18 cellular contexts compared by ENCODE assay signal in the genomic region with DNA sequence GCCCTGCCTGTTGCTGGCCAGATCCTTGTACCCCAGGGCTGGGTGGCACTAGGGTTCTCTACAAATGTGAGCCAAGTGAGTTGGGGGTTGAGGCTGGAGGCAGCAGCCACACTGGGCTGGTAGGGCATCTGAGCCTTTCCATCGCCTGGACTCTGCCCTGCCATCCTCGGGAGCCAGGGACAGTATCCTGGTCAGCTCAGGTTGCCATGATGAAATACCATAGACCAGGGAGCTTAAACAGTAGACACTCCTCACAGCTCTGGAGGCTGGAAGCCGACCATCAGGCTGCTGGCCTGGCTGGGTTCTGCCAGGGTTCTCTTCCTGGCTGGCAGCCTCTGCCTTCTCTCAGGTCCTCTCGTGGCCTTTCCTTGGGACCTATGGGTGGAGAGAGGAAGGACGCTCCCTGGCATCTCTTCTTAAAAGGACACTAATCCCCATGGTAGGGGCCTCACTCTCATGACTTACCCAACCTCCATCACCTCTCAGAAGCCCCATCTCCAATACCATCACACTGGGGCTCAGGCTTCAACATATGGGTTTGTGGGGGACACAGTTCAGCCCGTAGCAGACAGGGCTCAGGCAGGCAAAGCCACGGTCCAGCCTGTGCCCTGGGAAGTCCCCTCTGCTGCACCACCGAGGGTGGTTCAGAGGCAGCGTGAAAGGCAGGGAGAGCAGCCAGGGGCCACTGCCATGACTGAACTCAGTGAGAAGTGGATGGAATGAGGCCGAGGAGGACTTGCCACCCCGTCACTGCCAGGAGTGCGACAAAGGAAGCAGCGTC. TPM values are rescaled to one million over a fixed set of nuclear protein-coding genes. Genes with fewer than 3 reads are reported as not detected.
DNase-seq lines count a peak whose midpoint lies in the region; ATAC-seq and TF ChIP-seq lines count a peak whose summit lies in the region.
"Had no signal": no experiment of that assay in that cellular context is flagged by ENCODE, and none has a peak within 500 bp of the region (broad histone marks: within the 10 kb centered on the region; RNA-seq: fewer than 3 reads in every experiment).

No MANE protein-coding gene starts in this region.

- 81% methylated on average over 13 of the region's 13 CpGs for WGBS in right cardiac atrium
- WGBS in gastroesophageal sphincter (ENCODE audit: low coverage in 1 of 2), 2 donors = 87% methylated on average over 4 of the region's 13 CpGs; no CpG with 5 or more reads in 1 of the 2 donors
- WGBS in neuronal stem cell (ENCODE audit: extremely low coverage in 2 of 2, insufficient read length in 2 of 2, insufficient replicate concordance in 1 of 2), 2 donors = no CpG with 5 or more reads among the region's 13 CpGs

- no peak overlapping the region for H2BK5ac ChIP-seq in neuronal stem cell (ENCODE audit: low read length)

- peaks cover 0 to 4% of the 10 kb centered on the region in 2 donors for H3K36me3 ChIP-seq in gastroesophageal sphincter
- H3K36me3 ChIP-seq in neuronal stem cell (replicated peaks in 1 of 2; ENCODE audit: control insufficient read depth in 2 of 2, insufficient read depth in 2 of 2, low read length in 2 of 2) = no peaks in the 10 kb centered on the region
- no peaks in the 10 kb centered on the region for H3K36me3 ChIP-seq in CD4-positive, alpha-beta memory T cell (ENCODE audit: insufficient read depth, low read length)

- H3K36me3 Mint-ChIP-seq in CD4-positive, alpha-beta memory T cell = no peaks in the 10 kb centered on the region
- no peaks in the 10 kb centered on the region for H3K36me3 Mint-ChIP-seq in Calu3 (ENCODE audit: insufficient read depth, unreplicated experiment)

- no TSS peak for BruUV-seq in Calu3 (replicated peaks; lab: Mats Ljungman, UMichigan)

- H3K27ac ChIP-seq in right cardiac atrium (ENCODE audit: low read length) (no peak overlapping the region), gastroesophageal sphincter (peak overlapping the region in 3 of 4 donors; percentile 72 to 78 (median 76)), neuronal stem cell (replicated peaks; ENCODE audit: low read length) (no peak overlapping the region)
- no peak overlapping the region for H3K27ac ChIP-seq in CD4-positive, alpha-beta memory T cell (ENCODE audit: low read depth, low read length)
- H3K27ac ChIP-seq: HL-60 had no signal

- intact Hi-C loops in right cardiac atrium (cut with DNase I) = no loop called here
- intact Hi-C loops in Right ventricle myocardium superior (cut with DNase I) = no loop called here
- intact Hi-C loops in CD4-positive, alpha-beta memory T cell (cut with micrococcal nuclease) = no loop called here
- intact Hi-C loops in Calu3 (cut with micrococcal nuclease; ENCODE audit: unreplicated experiment) = no loop called here

- H2BK12ac ChIP-seq in neuronal stem cell (ENCODE audit: low read length) = no peak overlapping the region

- TF ChIP-seq CTCF in gastroesophageal sphincter (IDR thresholded peaks at IDR 0.05) (no peak), Calu3 (IDR thresholded peaks at IDR 0.05; ENCODE audit: unreplicated experiment) (no peak)

- CTCF ChIA-PET in CD4-positive, alpha-beta memory T cell (lab: Charles Lee; ENCODE audit: partially characterized antibody) = no interaction called here
- CTCF ChIA-PET in Calu3 (lab: Charles Lee) = no interaction called here

- peak overlapping the region; percentile 15 for H2BK15ac ChIP-seq in neuronal stem cell (ENCODE audit: low read length)

- H3K27me3 Mint-ChIP-seq in CD4-positive, alpha-beta memory T cell = peaks cover 8 to 29% of the 10 kb centered on the region in 2 donors
- peaks cover 68% of the 10 kb centered on the region for H3K27me3 Mint-ChIP-seq in Calu3 (ENCODE audit: unreplicated experiment)

- no peak overlapping the region for H2AFZ ChIP-seq in neuronal stem cell (ENCODE audit: low read length)

- DNase-seq in right cardiac atrium (peak in 2 of 3 donors; percentile 30), Right ventricle myocardium superior (no peak), neuronal stem cell (ENCODE audit: low spot score) (no peak), Ammon's horn (ENCODE audit: low spot score) (no peak), Calu3 (no peak)
- no peak for DNase-seq in CD4-positive, alpha-beta memory T cell
- DNase-seq: C1 segment of cervical spinal cord, KG1, NCI-H1092 treated with DMSO at 0.1 percent for 48 hours, NCI-H1694, NCI-H2107, NCI-H345, NCI-H748 treated with DMSO at 0.1 percent for 48 hours, SIG-M5 had no signal

- H2AK5ac ChIP-seq in neuronal stem cell (ENCODE audit: low read depth, low read length) = peak overlapping the region; percentile 78

- peak overlapping the region; percentile 82 for H3K23ac ChIP-seq in neuronal stem cell (ENCODE audit: low read depth, low read length, poor library complexity)

- no peak overlapping the region for H3K4me2 ChIP-seq in neuronal stem cell (ENCODE audit: insufficient read depth, low read length, poor library complexity, severe bottlenecking)

- no peak overlapping the region for H3K4ac ChIP-seq in neuronal stem cell (ENCODE audit: low read length)

- H3K9me3 Mint-ChIP-seq in CD4-positive, alpha-beta memory T cell = no peaks in the 10 kb centered on the region
- H3K9me3 Mint-ChIP-seq in Calu3 (ENCODE audit: low read depth, unreplicated experiment) = no peaks in the 10 kb centered on the region

- H2BK120ac ChIP-seq in neuronal stem cell (ENCODE audit: low read depth, low read length) = no peak overlapping the region

- peaks cover 0 to 4% (median 0%) of the 10 kb centered on the region in 4 donors for H3K4me1 Mint-ChIP-seq in CD4-positive, alpha-beta memory T cell
- peaks cover 8% of the 10 kb centered on the region for H3K4me1 Mint-ChIP-seq in Calu3 (ENCODE audit: low read depth, unreplicated experiment)

- ATAC-seq in right cardiac atrium = no peak
- no peak for ATAC-seq in Right ventricle myocardium superior (ENCODE audit: poor library complexity)
- no peak for ATAC-seq in gastroesophageal sphincter
- ATAC-seq in GM19328 (IDR thresholded peaks at IDR 0.05; ENCODE audit: unreplicated experiment) = no peak

- H3K9me3 ChIP-seq in right cardiac atrium (ENCODE audit: control insufficient read depth, low read length) (no peaks in the 10 kb centered on the region), gastroesophageal sphincter (no peaks in the 10 kb centered on the region), neuronal stem cell (replicated peaks in 1 of 2; ENCODE audit: control insufficient read depth in 2 of 2, insufficient read depth in 1 of 2, low read depth in 1 of 2, low read length in 2 of 2) (no peaks in the 10 kb centered on the region)
- H3K9me3 ChIP-seq in CD4-positive, alpha-beta memory T cell (ENCODE audit: control insufficient read depth in 1 of 2, low read length in 2 of 2) = no peaks in the 10 kb centered on the region

- POLR2A ChIA-PET in CD4-positive, alpha-beta memory T cell (lab: Charles Lee; ENCODE audit: partially characterized antibody) = no interaction called here

- H3K4me3 ChIP-seq in right cardiac atrium (ENCODE audit: low read length) (no peak overlapping the region), gastroesophageal sphincter (no peak overlapping the region), neuronal stem cell (ENCODE audit: low read length in 2 of 2) (peak overlapping the region in 1 of 2 donors; percentile 3)
- H3K4me3 ChIP-seq in CD4-positive, alpha-beta memory T cell (ENCODE audit: low read length in 2 of 2) = no peak overlapping the region

- H3K14ac ChIP-seq in neuronal stem cell (ENCODE audit: low read length) = peak overlapping the region; percentile 33

- no peak overlapping the region for H4K91ac ChIP-seq in neuronal stem cell (ENCODE audit: low read depth, low read length, poor library complexity)

- peak overlapping the region; percentile 56 for H4K8ac ChIP-seq in neuronal stem cell (ENCODE audit: low read depth, low read length)

- H3K79me1 ChIP-seq in neuronal stem cell (ENCODE audit: low read depth, low read length) = no peaks in the 10 kb centered on the region

- H3K27ac Mint-ChIP-seq in CD4-positive, alpha-beta memory T cell = no peak overlapping the region
- H3K27ac Mint-ChIP-seq in Calu3 (ENCODE audit: unreplicated experiment) = no peak overlapping the region

- no peak overlapping the region for H3K4me3 Mint-ChIP-seq in CD4-positive, alpha-beta memory T cell
- H3K4me3 Mint-ChIP-seq in Calu3 (ENCODE audit: low read depth, unreplicated experiment) = no peak overlapping the region

- peak overlapping the region; percentile 93 for H3K18ac ChIP-seq in neuronal stem cell (ENCODE audit: low read length)

- H3K27me3 ChIP-seq in right cardiac atrium (ENCODE audit: control insufficient read depth, insufficient read depth) (no peaks in the 10 kb centered on the region), gastroesophageal sphincter (no peaks in the 10 kb centered on the region), neuronal stem cell (ENCODE audit: control insufficient read depth in 3 of 3, insufficient read depth in 3 of 3, low read depth in 1 of 3, low read length in 3 of 3) (peaks cover 0 to 49% (median 0%) of the 10 kb centered on the region in 3 experiments)
- peaks cover 6% of the 10 kb centered on the region for H3K27me3 ChIP-seq in CD4-positive, alpha-beta memory T cell (ENCODE audit: insufficient read depth, low read length)

- TF ChIP-seq EP300 in gastroesophageal sphincter (IDR thresholded peaks at IDR 0.05) = no peak

- TF ChIP-seq POLR2A in gastroesophageal sphincter (IDR thresholded peaks at IDR 0.05) = no peak

- H3K4me1 ChIP-seq in right cardiac atrium (ENCODE audit: control insufficient read depth, insufficient read depth, low read length) (peaks cover 3% of the 10 kb centered on the region), gastroesophageal sphincter (peaks cover 0 to 69% (median 24%) of the 10 kb centered on the region in 3 donors), neuronal stem cell (ENCODE audit: control insufficient read depth in 2 of 2, insufficient read depth in 1 of 2, low read depth in 1 of 2, low read length in 2 of 2) (peaks cover 0 to 13% of the 10 kb centered on the region in 2 donors)
- H3K4me1 ChIP-seq in CD4-positive, alpha-beta memory T cell (ENCODE audit: insufficient read depth, low read length) = no peaks in the 10 kb centered on the region

- no peak overlapping the region for H3K9ac ChIP-seq in neuronal stem cell (ENCODE audit: low read depth, low read length, poor library complexity)

RNA-seq across cellular contexts. Expression of gene HMCN2, which starts 50.1 kb away (rescaled TPM):
- total RNA-seq in right cardiac atrium (1 to 10 TPM; 2.3 to 5.1 (median 3.9) TPM), Right ventricle myocardium superior (5.2 TPM), gastroesophageal sphincter (10 to 100 TPM in 3 of 4 donors, 1 to 10 TPM in 1; 9.6 to 21.1 (median 15.5) TPM), Calu3 (2022) (0.32 TPM in 1 of 2 replicates, not detected in the other)
- 6.1 TPM for polyA plus RNA-seq in right cardiac atrium
- 0.42 TPM for polyA plus RNA-seq in neuronal stem cell (2013, experiment 1 of 2)
- 0.24 TPM for polyA plus RNA-seq in neuronal stem cell (2013, experiment 2 of 2)
- total RNA-seq in CD4-positive, alpha-beta memory T cell = not detected
- polyA plus RNA-seq in CD4-positive, alpha-beta memory T cell = not detected
- total RNA-seq: MCF 10A had no signal

Comparison
In these comparisons a context has a peak if more than half of its experiments do, and no peak if none do; other contexts are left out.
1. DNase-seq: peak in right cardiac atrium (2 of 3); none in Right ventricle myocardium superior (single experiment), neuronal stem cell (single experiment), Ammon's horn (single experiment), CD4-positive, alpha-beta memory T cell (0 of 5) and Calu3 (single experiment).
2. H3K27ac ChIP-seq: peak in gastroesophageal sphincter (3 of 4); none in right cardiac atrium (single experiment), neuronal stem cell (single experiment) and CD4-positive, alpha-beta memory T cell (single experiment).